ENCODE assay signal across 16 cellular contexts in genomic region chr15:77581896-77582569, GRCh38. TPM values are rescaled to one million over a fixed set of nuclear protein-coding genes. Genes with fewer than 3 reads are reported as not detected.
DNase-seq lines count a peak whose midpoint lies in the region; ATAC-seq and TF ChIP-seq lines count a peak whose summit lies in the region.
"Had no signal": no experiment of that assay in that cellular context is flagged by ENCODE, and none has a peak within 500 bp of the region (broad histone marks: within the 10 kb centered on the region; RNA-seq: fewer than 3 reads in every experiment).

No MANE protein-coding gene starts in this region.

- no peak overlapping the region for H3K27ac ChIP-seq in RWPE2 (ENCODE audit: poor library complexity, severe bottlenecking)
- peak overlapping the region; percentile 19 for H3K27ac ChIP-seq in cingulate gyrus (ENCODE audit: low read depth, low read length)
- no peak overlapping the region for H3K27ac ChIP-seq in thyroid gland
- H3K27ac ChIP-seq in gastroesophageal sphincter, result no peak overlapping the region
- H3K27ac ChIP-seq: A549 had no signal

- intact Hi-C loops in mucosa of descending colon (cut with DNase I, micrococcal nuclease) (no loop called here), thyroid gland (cut with DNase I) (no loop called here)

- no peaks in the 10 kb centered on the region for H3K36me3 ChIP-seq in RWPE2 (ENCODE audit: low read depth)
- no peaks in the 10 kb centered on the region for H3K36me3 ChIP-seq in mucosa of descending colon (ENCODE audit: low read depth)
- no peaks in the 10 kb centered on the region for H3K36me3 ChIP-seq in thyroid gland
- H3K36me3 ChIP-seq in gastroesophageal sphincter, result no peaks in the 10 kb centered on the region
- H3K36me3 ChIP-seq: BE2C had no signal

- H3K9me3 ChIP-seq in RWPE2 (ENCODE audit: severe bottlenecking) (no peaks in the 10 kb centered on the region), mucosa of descending colon (no peaks in the 10 kb centered on the region), thyroid gland (no peaks in the 10 kb centered on the region), gastroesophageal sphincter (no peaks in the 10 kb centered on the region)
- H3K9me3 ChIP-seq: A549, Caco-2 had no signal

- DNase-seq in RWPE2 (ENCODE audit: low spot score) (peak; percentile 71), mucosa of descending colon (peak in 1 of 3 donors; percentile 47), thyroid gland (peak; percentile 8 to 21), nucleus accumbens (lab: John Stamatoyannopoulos, UW) (no peak), middle frontal gyrus (ENCODE audit: extremely low spot score, low spot score) (no peak)
- DNase-seq: Caco-2; CD8-positive, alpha-beta memory T cell; DND-41; GDM1; HCEC 1CT; HFFc6 had no signal

- ATAC-seq in RWPE2 (ENCODE audit: low read depth), result no peak
- ATAC-seq in mucosa of descending colon, result peak; percentile 82
- ATAC-seq in gastroesophageal sphincter, result no peak
- ATAC-seq: A549, HepG2 had no signal

- TF ChIP-seq POLR2A in thyroid gland (IDR thresholded peaks at IDR 0.05) (no peak), gastroesophageal sphincter (IDR thresholded peaks at IDR 0.05) (no peak)

- TF ChIP-seq CTCF in RWPE2 (IDR thresholded peaks at IDR 0.05; ENCODE audit: poor library complexity, severe bottlenecking) (no peak), mucosa of descending colon (IDR thresholded peaks at IDR 0.05) (no peak), thyroid gland (IDR thresholded peaks at IDR 0.05) (no peak), gastroesophageal sphincter (IDR thresholded peaks at IDR 0.05) (no peak)

- TF ChIP-seq EP300 in gastroesophageal sphincter (IDR thresholded peaks at IDR 0.05), result no peak

- WGBS in thyroid gland, 2 donors, result 64% methylated on average over 13 to 14 of the region's 18 CpGs
- no CpG with 5 or more reads among the region's 18 CpGs for WGBS in gastroesophageal sphincter (ENCODE audit: low coverage in 1 of 2), 2 donors

- H3K4me3 ChIP-seq in RWPE2 (ENCODE audit: severe bottlenecking), result no peak overlapping the region
- H3K4me3 ChIP-seq in mucosa of descending colon, result no peak overlapping the region
- no peak overlapping the region for H3K4me3 ChIP-seq in thyroid gland (replicated peaks in 1 of 3)
- H3K4me3 ChIP-seq in gastroesophageal sphincter, result no peak overlapping the region
- H3K4me3 ChIP-seq: A549 had no signal

- H3K4me1 ChIP-seq in RWPE2 (ENCODE audit: insufficient read depth, poor library complexity, severe bottlenecking), result no peaks in the 10 kb centered on the region
- H3K4me1 ChIP-seq in mucosa of descending colon (ENCODE audit: low read depth), result peaks cover 9% of the 10 kb centered on the region
- peaks cover 0 to 7% of the 10 kb centered on the region in 2 donors for H3K4me1 ChIP-seq in thyroid gland
- peaks cover 0 to 12% (median 0%) of the 10 kb centered on the region in 3 donors for H3K4me1 ChIP-seq in gastroesophageal sphincter
- H3K4me1 ChIP-seq: A549, Caco-2 had no signal

- H3K27me3 ChIP-seq in RWPE2 (ENCODE audit: insufficient read depth, poor library complexity, severe bottlenecking) (no peaks in the 10 kb centered on the region), thyroid gland (no peaks in the 10 kb centered on the region), gastroesophageal sphincter (peaks cover 12% of the 10 kb centered on the region)
- H3K27me3 ChIP-seq: BE2C had no signal

RNA-seq across cellular contexts. Expression of gene LINGO1, which starts 50.7 kb away (rescaled TPM):
- 1 to 10 TPM; 1.8 to 2.6 (median 1.9) TPM for total RNA-seq in mucosa of descending colon
- total RNA-seq in thyroid gland, result 1 to 10 TPM in 2 of 4 donors, under 1 TPM in 1, not detected in 1; 0.13 to 1.1 (median 1.0) TPM
- total RNA-seq in gastroesophageal sphincter, result under 1 TPM; 0.13 to 0.87 (median 0.35) TPM
- total RNA-seq: CD8-positive, alpha-beta memory T cell; HepG2 had no signal

Comparison
In these comparisons a context has a peak if more than half of its experiments do, and no peak if none do; other contexts are left out.
1. DNase-seq: peak in RWPE2 (single experiment) and thyroid gland (2 of 2); none in nucleus accumbens (0 of 56) and middle frontal gyrus (single experiment).